In the genomic region with DNA sequence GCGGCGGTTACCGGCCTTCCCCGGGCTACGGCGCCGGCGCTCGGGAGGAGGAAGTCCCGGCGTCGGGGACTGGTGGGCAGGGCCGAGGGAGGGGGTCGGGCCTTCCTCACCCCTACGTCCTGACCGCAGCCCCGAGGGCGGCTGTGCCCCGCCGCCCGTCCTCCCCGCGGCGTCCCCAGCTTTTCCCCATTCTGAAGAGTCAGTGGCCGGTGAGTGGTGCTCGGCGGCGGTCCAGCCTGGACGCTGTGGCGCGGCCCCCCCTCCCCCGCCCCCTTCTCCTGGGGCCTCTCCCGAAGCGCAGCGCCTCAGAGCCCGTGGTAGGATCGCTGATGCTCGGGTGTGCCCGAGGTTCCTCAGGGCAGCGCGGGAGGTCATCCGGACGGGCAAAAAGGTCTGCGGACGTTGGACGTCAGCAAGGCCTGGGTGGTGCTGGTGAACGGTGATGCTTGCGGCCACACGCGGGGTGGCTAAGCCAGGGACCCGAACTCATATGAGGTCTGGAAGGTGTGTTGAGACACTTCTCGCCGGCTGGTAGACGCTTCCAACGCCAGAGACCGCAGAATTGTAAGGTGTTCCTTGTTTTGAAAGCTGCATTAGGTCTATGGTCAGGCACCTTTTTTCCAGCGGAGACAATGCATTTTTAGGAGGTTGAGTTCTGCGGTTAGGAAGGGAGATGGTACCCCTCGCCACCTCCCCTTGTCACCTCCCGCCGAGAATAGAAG, we compare ENCODE assay signal across 1 cellular context.
TF ChIP-seq lines count a peak whose summit lies in the region.

No MANE protein-coding gene starts in this region.

TF ChIP-seq in K562, 482 proteins besides CTCF, POLR2A, EP300 and RAD21 (continued from another document and continues in another):
- TF ChIP-seq, protein P1, sequence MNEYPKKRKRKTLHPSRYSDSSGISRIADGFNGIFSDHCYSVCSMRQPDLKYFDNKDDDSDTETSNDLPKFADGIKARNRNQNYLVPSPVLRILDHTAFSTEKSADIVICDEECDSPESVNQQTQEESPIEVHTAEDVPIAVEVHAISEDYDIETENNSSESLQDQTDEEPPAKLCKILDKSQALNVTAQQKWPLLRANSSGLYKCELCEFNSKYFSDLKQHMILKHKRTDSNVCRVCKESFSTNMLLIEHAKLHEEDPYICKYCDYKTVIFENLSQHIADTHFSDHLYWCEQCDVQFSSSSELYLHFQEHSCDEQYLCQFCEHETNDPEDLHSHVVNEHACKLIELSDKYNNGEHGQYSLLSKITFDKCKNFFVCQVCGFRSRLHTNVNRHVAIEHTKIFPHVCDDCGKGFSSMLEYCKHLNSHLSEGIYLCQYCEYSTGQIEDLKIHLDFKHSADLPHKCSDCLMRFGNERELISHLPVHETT (CRISPR knock-in tag; conservative IDR thresholded peaks at IDR 0.05 in 1 of 2, IDR thresholded peaks at IDR 0.05 in 1 of 2): no peak
- TF ChIP-seq, protein P2, sequence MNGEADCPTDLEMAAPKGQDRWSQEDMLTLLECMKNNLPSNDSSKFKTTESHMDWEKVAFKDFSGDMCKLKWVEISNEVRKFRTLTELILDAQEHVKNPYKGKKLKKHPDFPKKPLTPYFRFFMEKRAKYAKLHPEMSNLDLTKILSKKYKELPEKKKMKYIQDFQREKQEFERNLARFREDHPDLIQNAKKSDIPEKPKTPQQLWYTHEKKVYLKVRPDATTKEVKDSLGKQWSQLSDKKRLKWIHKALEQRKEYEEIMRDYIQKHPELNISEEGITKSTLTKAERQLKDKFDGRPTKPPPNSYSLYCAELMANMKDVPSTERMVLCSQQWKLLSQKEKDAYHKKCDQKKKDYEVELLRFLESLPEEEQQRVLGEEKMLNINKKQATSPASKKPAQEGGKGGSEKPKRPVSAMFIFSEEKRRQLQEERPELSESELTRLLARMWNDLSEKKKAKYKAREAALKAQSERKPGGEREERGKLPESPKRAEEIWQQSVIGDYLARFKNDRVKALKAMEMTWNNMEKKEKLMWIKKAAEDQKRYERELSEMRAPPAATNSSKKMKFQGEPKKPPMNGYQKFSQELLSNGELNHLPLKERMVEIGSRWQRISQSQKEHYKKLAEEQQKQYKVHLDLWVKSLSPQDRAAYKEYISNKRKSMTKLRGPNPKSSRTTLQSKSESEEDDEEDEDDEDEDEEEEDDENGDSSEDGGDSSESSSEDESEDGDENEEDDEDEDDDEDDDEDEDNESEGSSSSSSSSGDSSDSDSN (IDR thresholded peaks at IDR 0.05; ENCODE audit: borderline replicate concordance in 1 of 2, low read depth in 2 of 2, low read length in 2 of 2): peak in 1 of 2 experiments; percentile 25; a peak in 2 of 4 replicates
- TF ChIP-seq TAF1 (IDR thresholded peaks at IDR 0.05; ENCODE audit: control insufficient read depth, extremely low read depth, insufficient read depth, low read length, severe bottlenecking) (peak; percentile 29), PHF8 (IDR thresholded peaks at IDR 0.05; ENCODE audit: borderline replicate concordance, low read length) (peak; percentile 20; the same call in 1 of the 2 replicates), HDAC1 (IDR thresholded peaks at IDR 0.05) (peak in 1 of 2 experiments; percentile 73; a peak in 2 of 4 replicates), EGR1 (conservative IDR thresholded peaks at IDR 0.05) (peak; percentile 41), LCOR (CRISPR knock-in tag; IDR thresholded peaks at IDR 0.05) (peak; percentile 43; the same call in 1 of the 2 replicates), SP1 (CRISPR knock-in tag; IDR thresholded peaks at IDR 0.05) (no peak; the same call in none of the 2 replicates), PHTF2 (CRISPR knock-in tag; IDR thresholded peaks at IDR 0.05) (no peak), HDAC2 (IDR thresholded peaks at IDR 0.05) (0 out of 2 replicates have a peak, but pooled peaks have one; percentile 65), NR2C2 (CRISPR knock-in tag; IDR thresholded peaks at IDR 0.05) (no peak), NR2C2 (tag; IDR thresholded peaks at IDR 0.05) (0 out of 2 replicates have a peak, but pooled peaks have one; percentile 49), POLR2H (tag; IDR thresholded peaks at IDR 0.05; ENCODE audit: low read depth) (no peak), XRCC4 (IDR thresholded peaks at IDR 0.05; ENCODE audit: extremely low read depth, insufficient read depth, insufficient read length) (no peak), TBP (optimal IDR thresholded peaks at IDR 0.05; ENCODE audit: low read depth, low read length) (peak; percentile 16), ZNF212 (CRISPR knock-in tag; IDR thresholded peaks at IDR 0.05) (no peak), XRCC3 (IDR thresholded peaks at IDR 0.05) (no peak), ZNF174 (CRISPR knock-in tag; IDR thresholded peaks at IDR 0.05) (no peak), NFIC (IDR thresholded peaks at IDR 0.05) (peak; percentile 34), ZNF143 (CRISPR knock-in tag; IDR thresholded peaks at IDR 0.05) (0 out of 2 replicates have a peak, but pooled peaks have one; percentile 25), ESRRA (IDR thresholded peaks at IDR 0.05; ENCODE audit: borderline replicate concordance, low read depth) (peak; percentile 42; the same call in 1 of the 2 replicates), RBFOX2 (IDR thresholded peaks at IDR 0.05; ENCODE audit: low read depth, low read length) (peak; percentile 79), PCBP1 (IDR thresholded peaks at IDR 0.05; ENCODE audit: low read depth, low read length, poor library complexity, severe bottlenecking) (peak; percentile 96), ZNF316 (IDR thresholded peaks at IDR 0.05) (no peak), ZNF263 (CRISPR knock-in tag; IDR thresholded peaks at IDR 0.05; ENCODE audit: borderline replicate concordance) (0 out of 2 replicates have a peak, but pooled peaks have one; percentile 0), ZFPM2 (CRISPR knock-in tag; IDR thresholded peaks at IDR 0.05) (no peak), U2AF1 (optimal IDR thresholded peaks at IDR 0.05; ENCODE audit: low read depth, low read length) (peak; percentile 35)
- TF ChIP-seq, protein P3, sequence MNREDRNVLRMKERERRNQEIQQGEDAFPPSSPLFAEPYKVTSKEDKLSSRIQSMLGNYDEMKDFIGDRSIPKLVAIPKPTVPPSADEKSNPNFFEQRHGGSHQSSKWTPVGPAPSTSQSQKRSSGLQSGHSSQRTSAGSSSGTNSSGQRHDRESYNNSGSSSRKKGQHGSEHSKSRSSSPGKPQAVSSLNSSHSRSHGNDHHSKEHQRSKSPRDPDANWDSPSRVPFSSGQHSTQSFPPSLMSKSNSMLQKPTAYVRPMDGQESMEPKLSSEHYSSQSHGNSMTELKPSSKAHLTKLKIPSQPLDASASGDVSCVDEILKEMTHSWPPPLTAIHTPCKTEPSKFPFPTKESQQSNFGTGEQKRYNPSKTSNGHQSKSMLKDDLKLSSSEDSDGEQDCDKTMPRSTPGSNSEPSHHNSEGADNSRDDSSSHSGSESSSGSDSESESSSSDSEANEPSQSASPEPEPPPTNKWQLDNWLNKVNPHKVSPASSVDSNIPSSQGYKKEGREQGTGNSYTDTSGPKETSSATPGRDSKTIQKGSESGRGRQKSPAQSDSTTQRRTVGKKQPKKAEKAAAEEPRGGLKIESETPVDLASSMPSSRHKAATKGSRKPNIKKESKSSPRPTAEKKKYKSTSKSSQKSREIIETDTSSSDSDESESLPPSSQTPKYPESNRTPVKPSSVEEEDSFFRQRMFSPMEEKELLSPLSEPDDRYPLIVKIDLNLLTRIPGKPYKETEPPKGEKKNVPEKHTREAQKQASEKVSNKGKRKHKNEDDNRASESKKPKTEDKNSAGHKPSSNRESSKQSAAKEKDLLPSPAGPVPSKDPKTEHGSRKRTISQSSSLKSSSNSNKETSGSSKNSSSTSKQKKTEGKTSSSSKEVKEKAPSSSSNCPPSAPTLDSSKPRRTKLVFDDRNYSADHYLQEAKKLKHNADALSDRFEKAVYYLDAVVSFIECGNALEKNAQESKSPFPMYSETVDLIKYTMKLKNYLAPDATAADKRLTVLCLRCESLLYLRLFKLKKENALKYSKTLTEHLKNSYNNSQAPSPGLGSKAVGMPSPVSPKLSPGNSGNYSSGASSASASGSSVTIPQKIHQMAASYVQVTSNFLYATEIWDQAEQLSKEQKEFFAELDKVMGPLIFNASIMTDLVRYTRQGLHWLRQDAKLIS (CRISPR knock-in tag; IDR thresholded peaks at IDR 0.05): 0 out of 2 replicates have a peak, but pooled peaks have one; percentile 60
- TF ChIP-seq, protein P4, sequence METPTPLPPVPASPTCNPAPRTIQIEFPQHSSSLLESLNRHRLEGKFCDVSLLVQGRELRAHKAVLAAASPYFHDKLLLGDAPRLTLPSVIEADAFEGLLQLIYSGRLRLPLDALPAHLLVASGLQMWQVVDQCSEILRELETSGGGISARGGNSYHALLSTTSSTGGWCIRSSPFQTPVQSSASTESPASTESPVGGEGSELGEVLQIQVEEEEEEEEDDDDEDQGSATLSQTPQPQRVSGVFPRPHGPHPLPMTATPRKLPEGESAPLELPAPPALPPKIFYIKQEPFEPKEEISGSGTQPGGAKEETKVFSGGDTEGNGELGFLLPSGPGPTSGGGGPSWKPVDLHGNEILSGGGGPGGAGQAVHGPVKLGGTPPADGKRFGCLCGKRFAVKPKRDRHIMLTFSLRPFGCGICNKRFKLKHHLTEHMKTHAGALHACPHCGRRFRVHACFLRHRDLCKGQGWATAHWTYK (CRISPR knock-in tag; IDR thresholded peaks at IDR 0.05): peak; percentile 44; the same call in 1 of the 2 replicates
- TF ChIP-seq, protein P5, sequence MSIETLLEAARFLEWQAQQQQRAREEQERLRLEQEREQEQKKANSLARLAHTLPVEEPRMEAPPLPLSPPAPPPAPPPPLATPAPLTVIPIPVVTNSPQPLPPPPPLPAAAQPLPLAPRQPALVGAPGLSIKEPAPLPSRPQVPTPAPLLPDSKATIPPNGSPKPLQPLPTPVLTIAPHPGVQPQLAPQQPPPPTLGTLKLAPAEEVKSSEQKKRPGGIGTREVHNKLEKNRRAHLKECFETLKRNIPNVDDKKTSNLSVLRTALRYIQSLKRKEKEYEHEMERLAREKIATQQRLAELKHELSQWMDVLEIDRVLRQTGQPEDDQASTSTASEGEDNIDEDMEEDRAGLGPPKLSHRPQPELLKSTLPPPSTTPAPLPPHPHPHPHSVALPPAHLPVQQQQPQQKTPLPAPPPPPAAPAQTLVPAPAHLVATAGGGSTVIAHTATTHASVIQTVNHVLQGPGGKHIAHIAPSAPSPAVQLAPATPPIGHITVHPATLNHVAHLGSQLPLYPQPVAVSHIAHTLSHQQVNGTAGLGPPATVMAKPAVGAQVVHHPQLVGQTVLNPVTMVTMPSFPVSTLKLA (conservative IDR thresholded peaks at IDR 0.05): peak; percentile 38 to 65; a peak in 3 of 4 replicates
- TF ChIP-seq, protein P6, sequence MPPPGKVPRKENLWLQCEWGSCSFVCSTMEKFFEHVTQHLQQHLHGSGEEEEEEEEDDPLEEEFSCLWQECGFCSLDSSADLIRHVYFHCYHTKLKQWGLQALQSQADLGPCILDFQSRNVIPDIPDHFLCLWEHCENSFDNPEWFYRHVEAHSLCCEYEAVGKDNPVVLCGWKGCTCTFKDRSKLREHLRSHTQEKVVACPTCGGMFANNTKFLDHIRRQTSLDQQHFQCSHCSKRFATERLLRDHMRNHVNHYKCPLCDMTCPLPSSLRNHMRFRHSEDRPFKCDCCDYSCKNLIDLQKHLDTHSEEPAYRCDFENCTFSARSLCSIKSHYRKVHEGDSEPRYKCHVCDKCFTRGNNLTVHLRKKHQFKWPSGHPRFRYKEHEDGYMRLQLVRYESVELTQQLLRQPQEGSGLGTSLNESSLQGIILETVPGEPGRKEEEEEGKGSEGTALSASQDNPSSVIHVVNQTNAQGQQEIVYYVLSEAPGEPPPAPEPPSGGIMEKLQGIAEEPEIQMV (tag; conservative IDR thresholded peaks at IDR 0.05; ENCODE audit: low read depth): no peak
- TF ChIP-seq, protein P7, sequence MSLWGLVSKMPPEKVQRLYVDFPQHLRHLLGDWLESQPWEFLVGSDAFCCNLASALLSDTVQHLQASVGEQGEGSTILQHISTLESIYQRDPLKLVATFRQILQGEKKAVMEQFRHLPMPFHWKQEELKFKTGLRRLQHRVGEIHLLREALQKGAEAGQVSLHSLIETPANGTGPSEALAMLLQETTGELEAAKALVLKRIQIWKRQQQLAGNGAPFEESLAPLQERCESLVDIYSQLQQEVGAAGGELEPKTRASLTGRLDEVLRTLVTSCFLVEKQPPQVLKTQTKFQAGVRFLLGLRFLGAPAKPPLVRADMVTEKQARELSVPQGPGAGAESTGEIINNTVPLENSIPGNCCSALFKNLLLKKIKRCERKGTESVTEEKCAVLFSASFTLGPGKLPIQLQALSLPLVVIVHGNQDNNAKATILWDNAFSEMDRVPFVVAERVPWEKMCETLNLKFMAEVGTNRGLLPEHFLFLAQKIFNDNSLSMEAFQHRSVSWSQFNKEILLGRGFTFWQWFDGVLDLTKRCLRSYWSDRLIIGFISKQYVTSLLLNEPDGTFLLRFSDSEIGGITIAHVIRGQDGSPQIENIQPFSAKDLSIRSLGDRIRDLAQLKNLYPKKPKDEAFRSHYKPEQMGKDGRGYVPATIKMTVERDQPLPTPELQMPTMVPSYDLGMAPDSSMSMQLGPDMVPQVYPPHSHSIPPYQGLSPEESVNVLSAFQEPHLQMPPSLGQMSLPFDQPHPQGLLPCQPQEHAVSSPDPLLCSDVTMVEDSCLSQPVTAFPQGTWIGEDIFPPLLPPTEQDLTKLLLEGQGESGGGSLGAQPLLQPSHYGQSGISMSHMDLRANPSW (CRISPR knock-in tag; IDR thresholded peaks at IDR 0.05): no peak
- TF ChIP-seq, protein P8, sequence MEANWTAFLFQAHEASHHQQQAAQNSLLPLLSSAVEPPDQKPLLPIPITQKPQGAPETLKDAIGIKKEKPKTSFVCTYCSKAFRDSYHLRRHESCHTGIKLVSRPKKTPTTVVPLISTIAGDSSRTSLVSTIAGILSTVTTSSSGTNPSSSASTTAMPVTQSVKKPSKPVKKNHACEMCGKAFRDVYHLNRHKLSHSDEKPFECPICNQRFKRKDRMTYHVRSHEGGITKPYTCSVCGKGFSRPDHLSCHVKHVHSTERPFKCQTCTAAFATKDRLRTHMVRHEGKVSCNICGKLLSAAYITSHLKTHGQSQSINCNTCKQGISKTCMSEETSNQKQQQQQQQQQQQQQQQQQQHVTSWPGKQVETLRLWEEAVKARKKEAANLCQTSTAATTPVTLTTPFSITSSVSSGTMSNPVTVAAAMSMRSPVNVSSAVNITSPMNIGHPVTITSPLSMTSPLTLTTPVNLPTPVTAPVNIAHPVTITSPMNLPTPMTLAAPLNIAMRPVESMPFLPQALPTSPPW (CRISPR knock-in tag; IDR thresholded peaks at IDR 0.05): peak; percentile 85
- TF ChIP-seq, protein P9, sequence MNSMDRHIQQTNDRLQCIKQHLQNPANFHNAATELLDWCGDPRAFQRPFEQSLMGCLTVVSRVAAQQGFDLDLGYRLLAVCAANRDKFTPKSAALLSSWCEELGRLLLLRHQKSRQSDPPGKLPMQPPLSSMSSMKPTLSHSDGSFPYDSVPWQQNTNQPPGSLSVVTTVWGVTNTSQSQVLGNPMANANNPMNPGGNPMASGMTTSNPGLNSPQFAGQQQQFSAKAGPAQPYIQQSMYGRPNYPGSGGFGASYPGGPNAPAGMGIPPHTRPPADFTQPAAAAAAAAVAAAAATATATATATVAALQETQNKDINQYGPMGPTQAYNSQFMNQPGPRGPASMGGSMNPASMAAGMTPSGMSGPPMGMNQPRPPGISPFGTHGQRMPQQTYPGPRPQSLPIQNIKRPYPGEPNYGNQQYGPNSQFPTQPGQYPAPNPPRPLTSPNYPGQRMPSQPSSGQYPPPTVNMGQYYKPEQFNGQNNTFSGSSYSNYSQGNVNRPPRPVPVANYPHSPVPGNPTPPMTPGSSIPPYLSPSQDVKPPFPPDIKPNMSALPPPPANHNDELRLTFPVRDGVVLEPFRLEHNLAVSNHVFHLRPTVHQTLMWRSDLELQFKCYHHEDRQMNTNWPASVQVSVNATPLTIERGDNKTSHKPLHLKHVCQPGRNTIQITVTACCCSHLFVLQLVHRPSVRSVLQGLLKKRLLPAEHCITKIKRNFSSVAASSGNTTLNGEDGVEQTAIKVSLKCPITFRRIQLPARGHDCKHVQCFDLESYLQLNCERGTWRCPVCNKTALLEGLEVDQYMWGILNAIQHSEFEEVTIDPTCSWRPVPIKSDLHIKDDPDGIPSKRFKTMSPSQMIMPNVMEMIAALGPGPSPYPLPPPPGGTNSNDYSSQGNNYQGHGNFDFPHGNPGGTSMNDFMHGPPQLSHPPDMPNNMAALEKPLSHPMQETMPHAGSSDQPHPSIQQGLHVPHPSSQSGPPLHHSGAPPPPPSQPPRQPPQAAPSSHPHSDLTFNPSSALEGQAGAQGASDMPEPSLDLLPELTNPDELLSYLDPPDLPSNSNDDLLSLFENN (IDR thresholded peaks at IDR 0.05; ENCODE audit: low read depth in 2 of 2, low read length in 2 of 2): no peak
